ENCODE assay signal across 8 cellular contexts in the genomic region with DNA sequence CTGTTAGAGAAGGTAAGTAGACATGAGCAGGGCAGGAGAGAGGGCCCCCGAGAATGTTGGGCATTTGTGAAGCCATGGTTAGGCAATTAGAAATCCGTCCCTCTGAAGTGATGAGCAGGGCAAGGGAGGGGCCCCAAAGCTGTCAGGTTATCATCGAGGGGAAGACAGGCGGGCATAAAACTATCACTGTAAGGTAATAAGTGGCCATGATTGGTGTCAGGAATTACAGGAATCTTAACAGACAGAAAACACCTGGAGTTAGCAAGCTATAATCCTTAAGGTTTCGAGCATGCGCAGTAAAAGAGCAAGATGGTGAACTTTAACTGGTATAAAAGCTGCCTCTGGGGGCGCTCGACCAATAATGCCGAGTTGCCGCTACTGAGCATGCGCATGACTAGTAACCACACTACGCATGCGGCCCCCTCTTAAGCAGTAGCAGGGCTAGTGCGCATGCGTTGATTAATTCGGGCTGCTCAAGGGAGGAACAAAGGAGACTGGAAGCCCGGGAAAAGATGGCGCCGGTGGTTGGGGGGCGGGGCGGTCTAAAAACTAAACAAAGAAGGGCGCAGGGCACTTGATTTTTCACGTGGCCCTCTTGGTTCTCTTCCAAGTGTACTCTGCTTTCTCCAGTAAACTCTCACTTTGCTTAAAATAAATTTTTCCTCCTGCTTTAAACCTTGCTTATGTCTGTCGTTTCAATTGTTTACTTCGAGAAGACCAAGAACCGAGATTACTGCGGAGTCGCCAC. TPM values are rescaled to one million over a fixed set of nuclear protein-coding genes. Genes with fewer than 3 reads are reported as not detected.
DNase-seq lines count a peak whose midpoint lies in the region; ATAC-seq and TF ChIP-seq lines count a peak whose summit lies in the region.

No MANE protein-coding gene starts in this region.

- peak overlapping the region; percentile 81 for H3K4me3 Mint-ChIP-seq in progenitor cell of endocrine pancreas (ENCODE audit: low read depth)

- H3K4me1 ChIP-seq in left ventricle myocardium inferior = peaks cover 73% of the 10 kb centered on the region

- peak overlapping the region; percentile 88 for H3K27ac ChIP-seq in left ventricle myocardium inferior (replicated peaks)

- no peaks in the 10 kb centered on the region for H3K27me3 Mint-ChIP-seq in progenitor cell of endocrine pancreas

- peak overlapping the region; percentile 68 for H3K4me3 ChIP-seq in left ventricle myocardium inferior

- peak overlapping the region; percentile 100 for H3K27ac Mint-ChIP-seq in progenitor cell of endocrine pancreas

- no peaks in the 10 kb centered on the region for H3K9me3 ChIP-seq in left ventricle myocardium inferior (replicated peaks)

- peaks cover 57% of the 10 kb centered on the region for H3K4me1 Mint-ChIP-seq in progenitor cell of endocrine pancreas (ENCODE audit: low read depth)

- DNase-seq in NCI-H146 (lab: John Stamatoyannopoulos, UW) (peak; percentile 98), T-helper 1 cell (peak; percentile 93 to 99 (median 97)), amygdala (lab: John Stamatoyannopoulos, UW) (peak; percentile 60 to 98 (median 88)), left ventricle myocardium inferior (peak; percentile 96), progenitor cell of endocrine pancreas (ENCODE audit: low spot score, unreplicated experiment) (peak; percentile 97), ureter (ENCODE audit: low spot score) (peak; percentile 98)

- no peaks in the 10 kb centered on the region for H3K27me3 ChIP-seq in left ventricle myocardium inferior (ENCODE audit: low read depth)

- intact Hi-C loops in left ventricle myocardium inferior (cut with micrococcal nuclease) = no loop called here

- ATAC-seq in HG02763 (IDR thresholded peaks at IDR 0.05; ENCODE audit: unreplicated experiment) = peak; percentile 60

- H3K36me3 ChIP-seq in left ventricle myocardium inferior = peaks cover 68% of the 10 kb centered on the region

- H3K36me3 Mint-ChIP-seq in progenitor cell of endocrine pancreas (ENCODE audit: insufficient read depth) = peaks cover 40% of the 10 kb centered on the region

- no peaks in the 10 kb centered on the region for H3K9me3 Mint-ChIP-seq in progenitor cell of endocrine pancreas (ENCODE audit: low read depth)

- peak; percentile 81 for TF ChIP-seq CTCF in GM12874 (IDR thresholded peaks at IDR 0.05; ENCODE audit: insufficient read depth, low read depth, low read length)
- peak; percentile 88 for TF ChIP-seq CTCF in left ventricle myocardium inferior (IDR thresholded peaks at IDR 0.05; ENCODE audit: borderline replicate concordance)
- TF ChIP-seq CTCF in progenitor cell of endocrine pancreas (IDR thresholded peaks at IDR 0.05; ENCODE audit: unreplicated experiment) = peak; percentile 89

RNA-seq across cellular contexts. Expression of gene XRCC5, which starts 5.5 kb away (rescaled TPM):
- total RNA-seq in left ventricle myocardium inferior (110 TPM), progenitor cell of endocrine pancreas (378 and 386 TPM in 2 replicates), ureter (282 TPM)

RNA-seq across cellular contexts. Expression of gene TMEM169, which starts 32.9 kb away (rescaled TPM):
- 0.25 TPM for total RNA-seq in left ventricle myocardium inferior
- total RNA-seq in progenitor cell of endocrine pancreas = 3.6 and 3.8 TPM in 2 replicates
- 0.21 TPM for total RNA-seq in ureter

RNA-seq across cellular contexts. Expression of gene PECR, which starts 33.0 kb away (rescaled TPM):
- 4.0 TPM for total RNA-seq in left ventricle myocardium inferior
- total RNA-seq in progenitor cell of endocrine pancreas = 14.2 and 14.8 TPM in 2 replicates
- 6.3 TPM for total RNA-seq in ureter

Comparison
In these comparisons a context has a peak if more than half of its experiments do, and no peak if none do; other contexts are left out.
1. Peak in every context shown above with its lines: DNase-seq, ATAC-seq, H3K4me3 ChIP-seq and H3K27ac ChIP-seq.